Comparison of ENCODE assay signal across 8 cellular contexts in the genomic region with DNA sequence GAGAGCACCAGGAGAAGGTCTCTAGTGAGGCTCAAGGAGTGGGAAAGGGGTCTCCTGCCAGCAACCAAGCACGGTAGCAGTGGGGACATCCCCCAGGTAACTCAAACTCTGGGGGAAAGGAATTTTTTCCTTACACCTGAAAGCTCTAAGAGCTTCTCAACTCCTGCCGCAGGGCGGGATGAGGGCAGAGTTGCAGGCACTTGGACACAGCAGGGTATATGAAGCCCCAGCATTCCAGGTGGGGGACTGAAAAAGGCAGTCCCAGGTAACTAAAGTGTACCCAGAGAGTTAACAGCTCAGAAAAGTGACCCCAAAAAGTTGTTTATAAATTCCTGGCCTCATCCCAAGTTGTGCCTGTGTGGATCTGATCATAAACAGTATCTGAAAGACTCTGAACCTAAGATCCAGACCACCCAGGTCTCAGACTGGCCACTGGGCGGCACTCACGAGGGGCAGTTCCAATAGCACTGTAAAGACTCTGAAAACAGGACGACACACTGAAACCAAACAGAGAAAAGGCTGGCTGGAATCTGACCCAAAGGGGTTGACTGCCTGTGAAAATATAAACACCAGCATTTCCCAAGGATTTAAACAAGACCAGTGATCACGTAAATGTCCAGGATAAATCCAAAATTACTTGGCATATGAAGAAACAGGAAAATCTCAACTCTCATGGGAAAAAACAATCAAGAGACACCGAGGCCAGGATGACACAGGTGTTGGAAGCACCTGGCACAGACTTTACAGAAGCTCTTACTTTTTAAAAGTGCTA. TPM values are rescaled to one million over a fixed set of nuclear protein-coding genes. Genes with fewer than 3 reads are reported as not detected.
A peak's percentile ranks its signal among the peaks of the same experiment; 100 is the strongest.
DNase-seq lines count a peak whose midpoint lies in the region; ATAC-seq and TF ChIP-seq lines count a peak whose summit lies in the region.

No MANE protein-coding gene starts in this region.

- peaks cover 18% of the 10 kb centered on the region for H3K4me1 ChIP-seq in HEK293 (ENCODE audit: control insufficient read depth, insufficient read depth, low read length)

- H3K27ac Mint-ChIP-seq in CD4-positive, alpha-beta T cell: no peak overlapping the region
- H3K27ac Mint-ChIP-seq in endothelial cell (ENCODE audit: unreplicated experiment): no peak overlapping the region
- peak overlapping the region; percentile 85 for H3K27ac Mint-ChIP-seq in mesothelial cell of epicardium
- H3K27ac Mint-ChIP-seq in effector memory CD8-positive, alpha-beta T cell: no peak overlapping the region

- H3K36me3 ChIP-seq in HEK293 (ENCODE audit: control insufficient read depth in 2 of 2, insufficient read depth in 1 of 2, low read length in 2 of 2): no peaks in the 10 kb centered on the region

- no peaks in the 10 kb centered on the region for H3K9me3 Mint-ChIP-seq in CD4-positive, alpha-beta T cell
- H3K9me3 Mint-ChIP-seq in endothelial cell (ENCODE audit: unreplicated experiment): no peaks in the 10 kb centered on the region
- H3K9me3 Mint-ChIP-seq in mesothelial cell of epicardium: peaks cover 12% of the 10 kb centered on the region
- H3K9me3 Mint-ChIP-seq in effector memory CD8-positive, alpha-beta T cell: no peaks in the 10 kb centered on the region

- ATAC-seq in CD4-positive, alpha-beta T cell (ENCODE audit: poor library complexity): no peak
- ATAC-seq in effector memory CD8-positive, alpha-beta T cell (replicated peaks): no peak
- ATAC-seq in GM18867 (IDR thresholded peaks at IDR 0.05; ENCODE audit: unreplicated experiment): no peak

- H3K36me3 Mint-ChIP-seq in CD4-positive, alpha-beta T cell (ENCODE audit: low read depth): no peaks in the 10 kb centered on the region
- H3K36me3 Mint-ChIP-seq in endothelial cell (ENCODE audit: low read depth, unreplicated experiment) (no peaks in the 10 kb centered on the region), mesothelial cell of epicardium (peaks cover 10% of the 10 kb centered on the region)
- no peaks in the 10 kb centered on the region for H3K36me3 Mint-ChIP-seq in effector memory CD8-positive, alpha-beta T cell (ENCODE audit: insufficient read depth)

- no peaks in the 10 kb centered on the region for H3K9me3 ChIP-seq in CD4-positive, alpha-beta T cell (ENCODE audit: control insufficient read depth, low read length)
- H3K9me3 ChIP-seq in HEK293 (ENCODE audit: control insufficient read depth, insufficient read depth, low read depth, low read length): no peaks in the 10 kb centered on the region

- intact Hi-C loops in CD4-positive, alpha-beta T cell (cut with DNase I, micrococcal nuclease): no loop called here

- peak; percentile 13 for TF ChIP-seq CTCF in CD4-positive, alpha-beta T cell (IDR thresholded peaks at IDR 0.05)
- peak; percentile 59 for TF ChIP-seq CTCF in HEK293 (tag by site-specific recombination; IDR thresholded peaks at IDR 0.05)
- TF ChIP-seq CTCF in endothelial cell (IDR thresholded peaks at IDR 0.05; ENCODE audit: unreplicated experiment): no peak
- peak; percentile 29 for TF ChIP-seq CTCF in mesothelial cell of epicardium (IDR thresholded peaks at IDR 0.05; ENCODE audit: unreplicated experiment)

- no peak for DNase-seq in CD4-positive, alpha-beta T cell
- DNase-seq in RPMI7951 (ENCODE audit: low read depth): peak; percentile 53
- DNase-seq in endothelial cell (ENCODE audit: low spot score): peak; percentile 73
- peak; percentile 36 to 67 for DNase-seq in mesothelial cell of epicardium (ENCODE audit: low spot score in 2 of 2, unreplicated experiment in 2 of 2)
- no peak for DNase-seq in effector memory CD8-positive, alpha-beta T cell
- no peak for DNase-seq in NCI-H774 (lab: John Stamatoyannopoulos, UW)

- CTCF ChIA-PET in CD4-positive, alpha-beta T cell (lab: Charles Lee): interaction anchor here (0.6 kb wide), 1 partner anchor 10 kb away, joined by 3 read pairs; no protein-coding TSS in a partner anchor
- CTCF ChIA-PET in HEK293 (lab: Yijun Ruan, JAX): interaction anchor here (0.7 to 2.2 kb wide), 20 partner anchors 9 to 409 kb away, joined by 3 to 15 read pairs (median 5); no protein-coding TSS in a partner anchor

- no peaks in the 10 kb centered on the region for H3K4me1 Mint-ChIP-seq in CD4-positive, alpha-beta T cell (ENCODE audit: low read depth)
- H3K4me1 Mint-ChIP-seq in endothelial cell (ENCODE audit: unreplicated experiment) (no peaks in the 10 kb centered on the region), mesothelial cell of epicardium (peaks cover 21% of the 10 kb centered on the region)
- H3K4me1 Mint-ChIP-seq in effector memory CD8-positive, alpha-beta T cell (ENCODE audit: low read depth in 2 of 2): no peaks in the 10 kb centered on the region

- POLR2A ChIA-PET in CD4-positive, alpha-beta T cell (lab: Charles Lee): no interaction called here
- POLR2A ChIA-PET in HEK293 (lab: Yijun Ruan, JAX): interaction anchor here (0.6 kb wide), 1 partner anchor 643 kb away, joined by 3 read pairs; no protein-coding TSS in a partner anchor

- no peak overlapping the region for H3K27ac ChIP-seq in CD4-positive, alpha-beta T cell (ENCODE audit: low read depth, low read length)
- no peak overlapping the region; the same call in 1 of the 2 replicates for H3K27ac ChIP-seq in HEK293 (ENCODE audit: extremely low read depth, low read depth, low read length)

- no peak overlapping the region for H3K4me3 ChIP-seq in HEK293 (ENCODE audit: low read depth, low read length)

- no peak overlapping the region for H3K4me3 Mint-ChIP-seq in CD4-positive, alpha-beta T cell
- H3K4me3 Mint-ChIP-seq in endothelial cell (ENCODE audit: unreplicated experiment): no peak overlapping the region
- H3K4me3 Mint-ChIP-seq in mesothelial cell of epicardium: no peak overlapping the region
- no peak overlapping the region for H3K4me3 Mint-ChIP-seq in effector memory CD8-positive, alpha-beta T cell

- no peaks in the 10 kb centered on the region for H3K27me3 Mint-ChIP-seq in CD4-positive, alpha-beta T cell
- H3K27me3 Mint-ChIP-seq in endothelial cell (ENCODE audit: unreplicated experiment): peaks cover 3% of the 10 kb centered on the region
- H3K27me3 Mint-ChIP-seq in mesothelial cell of epicardium (ENCODE audit: low read depth): no peaks in the 10 kb centered on the region
- peaks cover 6 to 8% of the 10 kb centered on the region in 2 donors for H3K27me3 Mint-ChIP-seq in effector memory CD8-positive, alpha-beta T cell

- no peaks in the 10 kb centered on the region for H3K27me3 ChIP-seq in CD4-positive, alpha-beta T cell (ENCODE audit: control insufficient read depth, insufficient read depth, low read length)

TF ChIP-seq in HEK293, 187 proteins besides CTCF, POLR2A, EP300 and RAD21 (continues in another document):
- TF ChIP-seq ZNF335 (tag by site-specific recombination; conservative IDR thresholded peaks at IDR 0.05) (0 out of 2 replicates have a peak, but pooled peaks have one; percentile 42), ZBTB44 (tag by site-specific recombination; IDR thresholded peaks at IDR 0.05) (no peak), ZNF394 (tag by site-specific recombination; IDR thresholded peaks at IDR 0.05; ENCODE audit: borderline replicate concordance) (no peak), ZFP37 (tag by site-specific recombination; IDR thresholded peaks at IDR 0.05) (no peak)
- TF ChIP-seq, protein P1, sequence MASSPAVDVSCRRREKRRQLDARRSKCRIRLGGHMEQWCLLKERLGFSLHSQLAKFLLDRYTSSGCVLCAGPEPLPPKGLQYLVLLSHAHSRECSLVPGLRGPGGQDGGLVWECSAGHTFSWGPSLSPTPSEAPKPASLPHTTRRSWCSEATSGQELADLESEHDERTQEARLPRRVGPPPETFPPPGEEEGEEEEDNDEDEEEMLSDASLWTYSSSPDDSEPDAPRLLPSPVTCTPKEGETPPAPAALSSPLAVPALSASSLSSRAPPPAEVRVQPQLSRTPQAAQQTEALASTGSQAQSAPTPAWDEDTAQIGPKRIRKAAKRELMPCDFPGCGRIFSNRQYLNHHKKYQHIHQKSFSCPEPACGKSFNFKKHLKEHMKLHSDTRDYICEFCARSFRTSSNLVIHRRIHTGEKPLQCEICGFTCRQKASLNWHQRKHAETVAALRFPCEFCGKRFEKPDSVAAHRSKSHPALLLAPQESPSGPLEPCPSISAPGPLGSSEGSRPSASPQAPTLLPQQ (tag by site-specific recombination; IDR thresholded peaks at IDR 0.05): 0 out of 2 replicates have a peak, but pooled peaks have one; percentile 20
- TF ChIP-seq, protein P2, sequence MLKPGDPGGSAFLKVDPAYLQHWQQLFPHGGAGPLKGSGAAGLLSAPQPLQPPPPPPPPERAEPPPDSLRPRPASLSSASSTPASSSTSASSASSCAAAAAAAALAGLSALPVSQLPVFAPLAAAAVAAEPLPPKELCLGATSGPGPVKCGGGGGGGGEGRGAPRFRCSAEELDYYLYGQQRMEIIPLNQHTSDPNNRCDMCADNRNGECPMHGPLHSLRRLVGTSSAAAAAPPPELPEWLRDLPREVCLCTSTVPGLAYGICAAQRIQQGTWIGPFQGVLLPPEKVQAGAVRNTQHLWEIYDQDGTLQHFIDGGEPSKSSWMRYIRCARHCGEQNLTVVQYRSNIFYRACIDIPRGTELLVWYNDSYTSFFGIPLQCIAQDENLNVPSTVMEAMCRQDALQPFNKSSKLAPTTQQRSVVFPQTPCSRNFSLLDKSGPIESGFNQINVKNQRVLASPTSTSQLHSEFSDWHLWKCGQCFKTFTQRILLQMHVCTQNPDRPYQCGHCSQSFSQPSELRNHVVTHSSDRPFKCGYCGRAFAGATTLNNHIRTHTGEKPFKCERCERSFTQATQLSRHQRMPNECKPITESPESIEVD (tag by site-specific recombination; IDR thresholded peaks at IDR 0.05): no peak

RNA-seq across cellular contexts. Expression of gene HSF2BP, which starts 47.5 kb away (rescaled TPM):
- under 1 TPM; 0.59 to 0.93 TPM for total RNA-seq in CD4-positive, alpha-beta T cell
- 0.49 and 0.96 TPM in 2 replicates for total RNA-seq in RPMI7951 (2014; rRNA removed; shearing (Covaris generic))
- 2.3 TPM for total RNA-seq in endothelial cell (ENCODE audit: unreplicated experiment)
- total RNA-seq in mesothelial cell of epicardium: 3.8 to 5.1 TPM (median 5.0 TPM) in 3 replicates

RNA-seq across cellular contexts. Expression of gene RRP1B, which starts 47.6 kb away (rescaled TPM):
- total RNA-seq in CD4-positive, alpha-beta T cell: 10 to 100 TPM; 18.6 to 19.2 TPM
- 12.1 and 13.1 TPM in 2 replicates for total RNA-seq in RPMI7951 (2014; rRNA removed; shearing (Covaris generic))
- total RNA-seq in endothelial cell (ENCODE audit: unreplicated experiment) (33.8 TPM), mesothelial cell of epicardium (34.6 to 35.3 TPM (median 35.2 TPM) in 3 replicates)

Comparison
In these comparisons a context has a peak if more than half of its experiments do, and no peak if none do; other contexts are left out.
1. DNase-seq: peak in RPMI7951 (single experiment), endothelial cell (single experiment) and mesothelial cell of epicardium (2 of 2); none in CD4-positive, alpha-beta T cell (0 of 10), effector memory CD8-positive, alpha-beta T cell (0 of 3) and NCI-H774 (single experiment).